ENCODE assay signal across 10 cellular contexts in the genomic region with DNA sequence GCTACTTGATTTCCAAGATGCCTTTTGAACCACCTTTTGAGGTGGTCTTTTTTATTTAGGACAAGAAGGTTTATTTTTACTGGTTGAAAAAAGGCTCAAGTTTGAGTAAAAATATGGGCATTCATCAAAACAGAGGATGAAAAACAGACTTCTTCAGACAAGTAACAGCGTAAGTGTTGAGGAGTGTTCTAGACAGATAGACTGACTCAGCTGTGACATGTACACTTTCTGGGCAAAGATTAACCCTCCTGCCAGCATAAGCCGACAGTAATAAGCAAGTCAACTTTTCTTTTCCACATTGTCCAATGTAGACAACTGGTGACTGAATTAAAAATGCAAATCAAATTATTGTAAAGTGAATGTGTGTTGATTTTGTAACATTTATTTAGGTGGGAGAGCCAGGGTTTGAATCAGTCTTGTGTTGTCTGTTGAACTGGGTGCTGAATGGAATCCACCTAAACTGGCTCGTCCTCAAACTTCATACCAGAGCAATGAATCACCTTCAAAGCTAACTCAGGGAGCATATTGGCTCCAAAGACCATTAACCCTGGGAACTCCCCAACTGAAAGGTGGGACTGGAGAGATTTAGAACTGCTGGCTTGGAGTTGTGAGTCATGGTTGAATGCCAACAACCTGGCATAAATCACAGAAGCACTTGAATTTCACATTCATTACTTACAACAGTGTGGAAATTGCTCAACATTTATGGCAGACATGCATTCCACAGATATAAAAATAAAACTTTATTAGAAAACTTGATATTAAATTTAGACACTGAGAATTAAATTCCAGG.
DNase-seq lines count a peak whose midpoint lies in the region; ATAC-seq and TF ChIP-seq lines count a peak whose summit lies in the region.
"Had no signal": no experiment of that assay in that cellular context is flagged by ENCODE, and none has a peak within 500 bp of the region (broad histone marks: within the 10 kb centered on the region; RNA-seq: fewer than 3 reads in every experiment).

No MANE protein-coding gene starts in this region.

- H3K36me3 Mint-ChIP-seq in mesothelial cell of epicardium, result no peaks in the 10 kb centered on the region

- H3K4me3 ChIP-seq in BJ (ENCODE audit: low read depth, low read length), result no peak overlapping the region

- POLR2A ChIA-PET in BJ (lab: Charles Lee), result interaction anchor here (0.6 kb wide), 1 partner anchor 9 kb away, joined by 3 read pairs; no protein-coding TSS in a partner anchor

- ATAC-seq in GM21786 (IDR thresholded peaks at IDR 0.05; ENCODE audit: unreplicated experiment) (no peak), GM19324 (IDR thresholded peaks at IDR 0.05; ENCODE audit: low FRiP score, unreplicated experiment) (no peak), GM21825 (IDR thresholded peaks at IDR 0.05; ENCODE audit: unreplicated experiment) (no peak)

- CTCF ChIA-PET in BJ (lab: Yijun Ruan, JAX), result interaction anchor here (0.6 to 1.9 kb wide), 2 partner anchors 9 to 19 kb away, joined by 3 to 9 read pairs; no protein-coding TSS in a partner anchor

- H3K4me1 Mint-ChIP-seq in mesothelial cell of epicardium, result peaks cover 31% of the 10 kb centered on the region

- TF ChIP-seq CTCF in BJ (IDR thresholded peaks at IDR 0.05; ENCODE audit: insufficient read depth, low read depth, low read length) (no peak), mesothelial cell of epicardium (IDR thresholded peaks at IDR 0.05; ENCODE audit: unreplicated experiment) (no peak)

- no peaks in the 10 kb centered on the region for H3K27me3 Mint-ChIP-seq in mesothelial cell of epicardium (ENCODE audit: low read depth)
- H3K27me3 Mint-ChIP-seq: activated naive CD4-positive, alpha-beta T cell treated with anti-CD3 and anti-CD28 coated beads, Interleukin-2, amount 50 U/mL, for 24 hours had no signal

- DNase-seq in BJ (ENCODE audit: low read depth), result peak; percentile 82
- DNase-seq in LoVo (ENCODE audit: low spot score), result peak; percentile 89
- peak; percentile 94 to 97 for DNase-seq in dermis microvascular lymphatic vessel endothelial cell (ENCODE audit: low read depth in 2 of 2)
- no peak for DNase-seq in mesothelial cell of epicardium (ENCODE audit: low spot score in 2 of 2, unreplicated experiment in 2 of 2)
- no peak for DNase-seq in T-helper 1 cell
- DNase-seq: posterior cingulate gyrus had no signal

- peak overlapping the region; percentile 70 for H3K27ac Mint-ChIP-seq in mesothelial cell of epicardium
- H3K27ac Mint-ChIP-seq: activated naive CD4-positive, alpha-beta T cell treated with anti-CD3 and anti-CD28 coated beads, Interleukin-2, amount 50 U/mL, for 24 hours had no signal

- H3K9me3 Mint-ChIP-seq in mesothelial cell of epicardium, result peaks cover 34% of the 10 kb centered on the region

- H3K27me3 ChIP-seq in BJ (ENCODE audit: control insufficient read depth, insufficient read depth, low read length), result no peaks in the 10 kb centered on the region

- no peak overlapping the region for H3K4me3 Mint-ChIP-seq in mesothelial cell of epicardium
- H3K4me3 Mint-ChIP-seq: activated naive CD4-positive, alpha-beta T cell treated with anti-CD3 and anti-CD28 coated beads, Interleukin-2, amount 50 U/mL, for 24 hours had no signal

- H3K36me3 ChIP-seq in BJ (ENCODE audit: control insufficient read depth, insufficient read depth, low read length), result no peaks in the 10 kb centered on the region

Comparison
In these comparisons a context has a peak if more than half of its experiments do, and no peak if none do; other contexts are left out.
1. DNase-seq: peak in BJ (single experiment), LoVo (single experiment) and dermis microvascular lymphatic vessel endothelial cell (2 of 2); none in mesothelial cell of epicardium (0 of 2) and T-helper 1 cell (0 of 5).